Comparison of ENCODE assay signal across 25 cellular contexts in the genomic region with DNA sequence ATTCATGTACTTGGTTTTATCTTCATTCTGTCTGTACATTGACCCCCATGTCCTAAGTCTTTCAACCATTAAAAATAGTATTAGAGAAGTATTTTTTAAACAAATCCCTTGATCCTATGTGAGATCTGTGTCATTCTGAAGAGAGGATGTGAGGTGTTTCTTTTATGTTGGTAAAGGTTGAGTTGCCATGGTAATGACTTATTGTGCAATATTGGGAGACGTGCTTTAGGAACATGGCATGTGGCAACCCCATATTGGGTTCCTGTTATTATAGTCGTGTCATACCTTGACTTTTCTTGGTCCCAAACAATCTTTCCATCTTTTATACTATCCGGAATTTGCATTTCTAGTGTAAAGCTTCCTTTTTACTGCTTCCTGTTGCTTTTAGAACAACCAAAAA.
DNase-seq lines count a peak whose midpoint lies in the region; ATAC-seq, FAIRE-seq and TF ChIP-seq lines count a peak whose summit lies in the region.
"Had no signal": no experiment of that assay in that cellular context is flagged by ENCODE, and none has a peak within 500 bp of the region (broad histone marks: within the 10 kb centered on the region; RNA-seq: fewer than 3 reads in every experiment).

No MANE protein-coding gene starts in this region.

- H2BK5ac ChIP-seq in H1 (ENCODE audit: low read depth, low read length) = no peak overlapping the region

- H3K27ac ChIP-seq in breast epithelium = no peak overlapping the region
- H3K27ac ChIP-seq in RWPE1 = no peak overlapping the region
- no peak overlapping the region for H3K27ac ChIP-seq in H1 (ENCODE audit: low read depth, low read length)
- H3K27ac ChIP-seq: brain microvascular endothelial cell, KMS-11 had no signal

- no peaks in the 10 kb centered on the region for H3K23me2 ChIP-seq in H1 (ENCODE audit: low read depth, low read length)

- no peaks in the 10 kb centered on the region for H3K9me3 Mint-ChIP-seq in MCF 10A (ENCODE audit: unreplicated experiment)
- H3K9me3 Mint-ChIP-seq: activated naive CD8-positive, alpha-beta T cell treated with anti-CD3 and anti-CD28 coated beads, Interleukin-2, amount 10 ng/mL, durations not matched to agents 7 days and 5 days had no signal

- H3K27me3 ChIP-seq in breast epithelium (no peaks in the 10 kb centered on the region), H1 (replicated peaks in 1 of 4; ENCODE audit: control insufficient read depth in 3 of 4, extremely low read depth in 1 of 4, insufficient read depth in 3 of 4, low read length in 3 of 4) (no peaks in the 10 kb centered on the region)
- H3K27me3 ChIP-seq: brain microvascular endothelial cell had no signal

- H3K18ac ChIP-seq in H1 (ENCODE audit: extremely low read depth, low read length) = no peak overlapping the region

- H2BK12ac ChIP-seq in H1 (ENCODE audit: low read depth, low read length) = no peak overlapping the region

- DNase-seq in MCF 10A (ENCODE audit: unreplicated experiment) = peak; percentile 77
- no peak for DNase-seq in breast epithelium (ENCODE audit: low spot score in 2 of 2)
- DNase-seq in RWPE1 (ENCODE audit: low spot score) = peak; percentile 37
- no peak for DNase-seq in H1 (ENCODE audit: low read depth in 1 of 2, low spot score in 2 of 2)
- DNase-seq in activated CD4-positive, alpha-beta T cell treated with anti-CD3 and anti-CD28 coated beads, Interleukin-2, amount 50 U/mL, for 1 hour = no peak
- DNase-seq in frontal cortex (ENCODE audit: low spot score in 2 of 2) = no peak
- no peak for DNase-seq in COLO668 (lab: John Stamatoyannopoulos, UW; ENCODE audit: unreplicated experiment)
- DNase-seq: activated CD4-positive, alpha-beta T cell treated with anti-CD3 and anti-CD28 coated beads for 4 hours; activated CD8-positive, alpha-beta memory T cell treated with anti-CD3 and anti-CD28 coated beads, Interleukin-2, amount 10 ng/mL, durations not matched to agents 7 days and 5 days; activated naive CD8-positive, alpha-beta T cell treated with anti-CD3 and anti-CD28 coated beads, Interleukin-2, amount 10 ng/mL, durations not matched to agents 7 days and 5 days; brain microvascular endothelial cell; Calu3; cortex of kidney; foreskin melanocyte; hypothalamus; islet precursor cell; NCI-H1417; NCI-H2107; retina had no signal

- H2BK120ac ChIP-seq in H1 (replicated peaks; ENCODE audit: low read depth, low read length) = no peak overlapping the region

- H3K27me3 Mint-ChIP-seq in MCF 10A (ENCODE audit: insufficient read depth, unreplicated experiment) = no peaks in the 10 kb centered on the region

- H4K91ac ChIP-seq in H1 (replicated peaks; ENCODE audit: insufficient read length, low read length) = no peak overlapping the region

- no peaks in the 10 kb centered on the region for H3K36me3 Mint-ChIP-seq in MCF 10A (ENCODE audit: insufficient read depth, unreplicated experiment)
- H3K36me3 Mint-ChIP-seq: activated CD8-positive, alpha-beta memory T cell treated with anti-CD3 and anti-CD28 coated beads, Interleukin-2, amount 10 ng/mL, durations not matched to agents 7 days and 5 days; activated naive CD8-positive, alpha-beta T cell treated with anti-CD3 and anti-CD28 coated beads, Interleukin-2, amount 10 ng/mL, durations not matched to agents 7 days and 5 days had no signal

- H3K4me3 Mint-ChIP-seq in MCF 10A (ENCODE audit: unreplicated experiment) = no peak overlapping the region
- H3K4me3 Mint-ChIP-seq: activated CD8-positive, alpha-beta memory T cell treated with anti-CD3 and anti-CD28 coated beads, Interleukin-2, amount 10 ng/mL, durations not matched to agents 7 days and 5 days; activated naive CD8-positive, alpha-beta T cell treated with anti-CD3 and anti-CD28 coated beads, Interleukin-2, amount 10 ng/mL, durations not matched to agents 7 days and 5 days had no signal

- TF ChIP-seq POLR2A in breast epithelium (IDR thresholded peaks at IDR 0.05) (no peak), H1 (IDR thresholded peaks at IDR 0.05; ENCODE audit: control extremely low read depth in 1 of 2, low read depth in 2 of 2, low read length in 2 of 2) (no peak)

- CTCF ChIA-PET in MCF 10A (lab: Yijun Ruan, JAX) (interaction anchor here (0.5 to 1.5 kb wide), 3 partner anchors 15 to 175 kb away, joined by 3 to 4 read pairs (median 4); no protein-coding TSS in a partner anchor), RWPE1 (lab: Yijun Ruan, JAX) (no interaction called here), H1 (lab: Charles Lee; ENCODE audit: partially characterized antibody) (no interaction called here)

- H4K8ac ChIP-seq in H1 (ENCODE audit: extremely low read depth, insufficient read depth, low read length) = no peak overlapping the region

- no peak overlapping the region for H3K4me2 ChIP-seq in H1 (ENCODE audit: insufficient read depth in 1 of 2, low read depth in 2 of 2, low read length in 2 of 2)
- H3K4me2 ChIP-seq: KMS-11 had no signal

- H3K79me2 ChIP-seq in H1 (ENCODE audit: control insufficient read depth in 1 of 2, insufficient read depth in 2 of 2, low read length in 2 of 2) = no peaks in the 10 kb centered on the region

- no peaks in the 10 kb centered on the region for H4K20me1 ChIP-seq in H1 (replicated peaks in 1 of 2; ENCODE audit: control insufficient read depth in 1 of 2, insufficient read depth in 2 of 2, low read length in 2 of 2)

- no peak overlapping the region for H2BK15ac ChIP-seq in H1 (ENCODE audit: low read length)

- peaks cover 8% of the 10 kb centered on the region for H3K4me1 Mint-ChIP-seq in MCF 10A (ENCODE audit: insufficient read depth, unreplicated experiment)
- H3K4me1 Mint-ChIP-seq: activated CD8-positive, alpha-beta memory T cell treated with anti-CD3 and anti-CD28 coated beads, Interleukin-2, amount 10 ng/mL, durations not matched to agents 7 days and 5 days; activated naive CD8-positive, alpha-beta T cell treated with anti-CD3 and anti-CD28 coated beads, Interleukin-2, amount 10 ng/mL, durations not matched to agents 7 days and 5 days had no signal

- 79% methylated on average over 3 of the region's 3 CpGs; no CpG with 5 or more reads in 1 of the 2 experiments for WGBS in H1 (ENCODE audit: extremely low coverage in 1 of 2, insufficient coverage in 1 of 2, insufficient read length in 1 of 2, insufficient replicate concordance in 2 of 2, low coverage in 1 of 2, low lambda C conversion rate in 2 of 2, missing lambda C conversion rate in 1 of 2), 2 experiments

- H3K36me3 ChIP-seq in breast epithelium (no peaks in the 10 kb centered on the region), H1 (ENCODE audit: control insufficient read depth in 2 of 4, insufficient read depth in 4 of 4, low read length in 3 of 4) (no peaks in the 10 kb centered on the region)
- H3K36me3 ChIP-seq: brain microvascular endothelial cell had no signal

- H2BK20ac ChIP-seq in H1 (ENCODE audit: low read length) = no peak overlapping the region

- H2AK5ac ChIP-seq in H1 (ENCODE audit: low read depth, low read length) = no peak overlapping the region

- H2AFZ ChIP-seq in H1 (ENCODE audit: low read length) = no peak overlapping the region

- H3K56ac ChIP-seq in H1 (replicated peaks; ENCODE audit: insufficient read length, low read depth, low read length) = no peak overlapping the region

- no peak for TF ChIP-seq RAD21 in H1 (IDR thresholded peaks at IDR 0.05 in 1 of 2, conservative IDR thresholded peaks at IDR 0.05 in 1 of 2; ENCODE audit: low read depth in 2 of 2, low read length in 2 of 2)

- no peak for FAIRE-seq in H1 (lab: Jason Lieb, UNC)
- FAIRE-seq in frontal cortex (lab: Jason Lieb, UNC) = no peak
- FAIRE-seq: A204.1, GM18507, urothelium cell line had no signal

- H3K4me1 ChIP-seq in breast epithelium (no peaks in the 10 kb centered on the region), H1 (replicated peaks in 1 of 4; ENCODE audit: control insufficient read depth in 3 of 4, insufficient read depth in 4 of 4, low read length in 3 of 4) (no peaks in the 10 kb centered on the region)

- no peak for TF ChIP-seq EP300 in H1 (IDR thresholded peaks at IDR 0.05; ENCODE audit: borderline replicate concordance in 1 of 2, low read depth in 2 of 2, low read length in 2 of 2)

- no peaks in the 10 kb centered on the region for H3K9me3 ChIP-seq in breast epithelium
- no peaks in the 10 kb centered on the region for H3K9me3 ChIP-seq in H1 (ENCODE audit: insufficient read depth in 2 of 2, low read depth in 1 of 2, low read length in 1 of 2)

- intact Hi-C loops in MCF 10A (cut with micrococcal nuclease) (no loop called here), breast epithelium (cut with DNase I; ENCODE audit: low total_unique reads) (no loop called here)

- TF ChIP-seq CTCF in MCF 10A (IDR thresholded peaks at IDR 0.05; ENCODE audit: unreplicated experiment) (no peak), breast epithelium (IDR thresholded peaks at IDR 0.05) (no peak), RWPE1 (conservative IDR thresholded peaks at IDR 0.05; ENCODE audit: low read depth) (no peak), H1 (IDR thresholded peaks at IDR 0.05; ENCODE audit: control extremely low read depth in 1 of 3, insufficient read depth in 1 of 3, low read depth in 1 of 3, low read length in 3 of 3) (no peak)

- no peak overlapping the region for H3K9ac ChIP-seq in H1 (replicated peaks in 1 of 4; ENCODE audit: extremely low read depth in 1 of 4, low read depth in 3 of 4, low read length in 3 of 4)
- H3K9ac ChIP-seq: KMS-11 had no signal

- no peak overlapping the region for H3K23ac ChIP-seq in H1 (ENCODE audit: insufficient read length)

- H3K4me3 ChIP-seq in breast epithelium (no peak overlapping the region), H1 (ENCODE audit: extremely low read depth in 1 of 4, insufficient read depth in 2 of 4, low read depth in 3 of 4, low read length in 4 of 4) (no peak overlapping the region)
- H3K4me3 ChIP-seq: lung had no signal

- H3K4ac ChIP-seq in H1 (replicated peaks; ENCODE audit: insufficient read length, low read depth, low read length) = no peak overlapping the region

- POLR2A ChIA-PET in MCF 10A (lab: Yijun Ruan, JAX) (interaction anchor here (0.7 kb wide), 1 partner anchor 195 kb away, joined by 4 read pairs; no protein-coding TSS in a partner anchor), RWPE1 (lab: Yijun Ruan, JAX; ENCODE audit: low non-redundant PET) (no interaction called here), H1 (lab: Charles Lee; ENCODE audit: partially characterized antibody) (no interaction called here)

- BruUV-seq in MCF 10A (replicated peaks; lab: Mats Ljungman, UMichigan) = no TSS peak

- H4K5ac ChIP-seq in H1 (ENCODE audit: insufficient read length, low read depth, low read length) = no peak overlapping the region

- H3K27ac Mint-ChIP-seq in MCF 10A (ENCODE audit: low read depth, unreplicated experiment) = peak overlapping the region; percentile 55
- H3K27ac Mint-ChIP-seq: activated CD8-positive, alpha-beta memory T cell treated with anti-CD3 and anti-CD28 coated beads, Interleukin-2, amount 10 ng/mL, durations not matched to agents 7 days and 5 days; activated naive CD8-positive, alpha-beta T cell treated with anti-CD3 and anti-CD28 coated beads, Interleukin-2, amount 10 ng/mL, durations not matched to agents 7 days and 5 days had no signal

- H3K79me1 ChIP-seq in H1 (ENCODE audit: low read depth, low read length) = no peaks in the 10 kb centered on the region

- no peak overlapping the region for H3K14ac ChIP-seq in H1 (ENCODE audit: insufficient read length)

- no peak for ATAC-seq in HG03520 (IDR thresholded peaks at IDR 0.05; ENCODE audit: unreplicated experiment)
- ATAC-seq: activated CD8-positive, alpha-beta memory T cell treated with anti-CD3 and anti-CD28 coated beads, Interleukin-2, amount 10 ng/mL, durations not matched to agents 7 days and 5 days had no signal

Comparison
In these comparisons a context has a peak if more than half of its experiments do, and no peak if none do; other contexts are left out.
1. DNase-seq: peak in MCF 10A (single experiment) and RWPE1 (single experiment); none in breast epithelium (0 of 2), H1 (0 of 2), activated CD4-positive, alpha-beta T cell treated with anti-CD3 and anti-CD28 coated beads, Interleukin-2, amount 50 U/mL, for 1 hour (single experiment), frontal cortex (0 of 2) and COLO668 (single experiment).